ENCODE assay signal across 8 cellular contexts in genomic region chr7:38335490-38336135, GRCh38.
DNase-seq lines count a peak whose midpoint lies in the region; ATAC-seq and TF ChIP-seq lines count a peak whose summit lies in the region.

No MANE protein-coding gene starts in this region.

- H3K4me2 ChIP-seq in GM23338: peak overlapping the region; percentile 60; the same call in 1 of the 2 replicates
- H3K4me2 ChIP-seq in Karpas-422 (ENCODE audit: low read depth, low read length, poor library complexity, severe bottlenecking): peak overlapping the region; percentile 20

- H2AFZ ChIP-seq in GM23338 (peak overlapping the region; percentile 94), Karpas-422 (ENCODE audit: low read length) (peak overlapping the region; percentile 98)

- H3K36me3 ChIP-seq in GM23338 (ENCODE audit: insufficient read depth) (no peaks in the 10 kb centered on the region), Karpas-422 (ENCODE audit: insufficient read depth, low read length) (no peaks in the 10 kb centered on the region), heart left ventricle (no peaks in the 10 kb centered on the region), psoas muscle (ENCODE audit: insufficient read depth in 1 of 2, low read depth in 1 of 2) (no peaks in the 10 kb centered on the region)

- no peaks in the 10 kb centered on the region for H3K9me3 Mint-ChIP-seq in GM23338
- no peaks in the 10 kb centered on the region for H3K9me3 Mint-ChIP-seq in activated naive CD4-positive, alpha-beta T cell treated with anti-CD3 and anti-CD28 coated beads, Interleukin-2, amount 50 U/mL, for 72 hours

- no peak for TF ChIP-seq POLR2A in heart left ventricle (IDR thresholded peaks at IDR 0.05)

- intact Hi-C loops in heart left ventricle (cut with DNase I): no loop called here
- intact Hi-C loops in psoas muscle (cut with DNase I): no loop called here

- H3K9me3 ChIP-seq in Karpas-422 (ENCODE audit: low read length) (no peaks in the 10 kb centered on the region), heart left ventricle (no peaks in the 10 kb centered on the region), psoas muscle (no peaks in the 10 kb centered on the region)

- H3K9ac ChIP-seq in Karpas-422 (ENCODE audit: low read length): peak overlapping the region; percentile 18; the same call in 1 of the 2 replicates

- no peaks in the 10 kb centered on the region for H3K27me3 Mint-ChIP-seq in GM23338 (ENCODE audit: insufficient read depth, low read depth, poor library complexity)

- H3K9me2 ChIP-seq in GM23338 (ENCODE audit: insufficient read depth) (no peaks in the 10 kb centered on the region), Karpas-422 (replicated peaks; ENCODE audit: insufficient read depth, low read length) (no peaks in the 10 kb centered on the region)

- no peaks in the 10 kb centered on the region for H3K79me2 ChIP-seq in GM23338 (replicated peaks; ENCODE audit: insufficient read depth)
- H3K79me2 ChIP-seq in Karpas-422 (ENCODE audit: low read length): no peaks in the 10 kb centered on the region

- DNase-seq in GM10248 (ENCODE audit: extremely low spot score) (peak; percentile 84), GM23338 (ENCODE audit: low spot score) (peak; percentile 96), Karpas-422 (peak; percentile 94), heart left ventricle (peak; percentile 82 to 91 (median 89)), psoas muscle (peak; percentile 81 to 85), cerebellum (ENCODE audit: low spot score) (no peak)
- DNase-seq in activated naive CD4-positive, alpha-beta T cell treated with anti-CD3 and anti-CD28 coated beads, Interleukin-2, amount 50 U/mL, for 72 hours (ENCODE audit: low spot score in 2 of 2): peak; percentile 76 to 84

- H3K27me3 ChIP-seq in GM23338 (ENCODE audit: insufficient read depth) (no peaks in the 10 kb centered on the region), Karpas-422 (ENCODE audit: low read length) (no peaks in the 10 kb centered on the region), heart left ventricle (no peaks in the 10 kb centered on the region), psoas muscle (ENCODE audit: insufficient read depth in 3 of 3, low read length in 2 of 3) (no peaks in the 10 kb centered on the region)

- peaks cover 32% of the 10 kb centered on the region for H3K4me1 Mint-ChIP-seq in GM23338

- 51 to 60% (median 53%) methylated on average over 6 to 7 of the region's 7 CpGs for WGBS in heart left ventricle, 4 donors
- WGBS in psoas muscle, 3 donors: 51 to 58% (median 55%) methylated on average over 6 to 7 of the region's 7 CpGs

- H3K4me1 ChIP-seq in GM23338 (ENCODE audit: insufficient read depth): peaks cover 10% of the 10 kb centered on the region
- peaks cover 7% of the 10 kb centered on the region for H3K4me1 ChIP-seq in Karpas-422 (ENCODE audit: low read length)
- peaks cover 0 to 29% (median 4%) of the 10 kb centered on the region in 12 donors for H3K4me1 ChIP-seq in heart left ventricle
- H3K4me1 ChIP-seq in psoas muscle: no peaks in the 10 kb centered on the region

- no peak overlapping the region; the same call in 2 of the 3 replicates for H3K4me3 Mint-ChIP-seq in GM23338

- H4K20me1 ChIP-seq in GM23338 (replicated peaks; ENCODE audit: insufficient read depth) (no peaks in the 10 kb centered on the region), Karpas-422 (ENCODE audit: insufficient read depth, low read depth, low read length) (no peaks in the 10 kb centered on the region)

- ATAC-seq in GM23338 (peak; percentile 87), SK-N-SH treated with all-trans-retinoic acid at 6 μM for 48 hours (peak; percentile 99), heart left ventricle (peak; percentile 91 to 96 (median 94)), psoas muscle (peak; percentile 37 to 75 (median 72))
- ATAC-seq in activated naive CD4-positive, alpha-beta T cell treated with anti-CD3 and anti-CD28 coated beads, Interleukin-2, amount 50 U/mL, for 72 hours: peak; percentile 96 to 97

- POLR2A ChIA-PET in GM10248 (lab: Yijun Ruan, JAX): no interaction called here

- H3K36me3 Mint-ChIP-seq in GM23338 (ENCODE audit: low read depth): no peaks in the 10 kb centered on the region
- H3K36me3 Mint-ChIP-seq in activated naive CD4-positive, alpha-beta T cell treated with anti-CD3 and anti-CD28 coated beads, Interleukin-2, amount 50 U/mL, for 72 hours: no peaks in the 10 kb centered on the region

- CTCF ChIA-PET in GM10248 (lab: Yijun Ruan, JAX): interaction anchor here (0.6 to 5.7 kb wide), 54 partner anchors 9 to 434 kb away, joined by 3 to 81 read pairs (median 5); partner anchors contain the start of genes SFRP4 and STARD3NL

- H3F3A ChIP-seq in GM23338 (replicated peaks; ENCODE audit: low read depth): no peaks in the 10 kb centered on the region

- 0 out of 2 replicates have a peak overlapping the region, but pooled peaks have one; percentile 72 for H3K27ac ChIP-seq in GM23338 (ENCODE audit: low read depth)
- H3K27ac ChIP-seq in Karpas-422 (ENCODE audit: low read length): no peak overlapping the region
- H3K27ac ChIP-seq in heart left ventricle: peak overlapping the region in 9 of 12 donors; percentile 6 to 90 (median 33)
- no peak overlapping the region for H3K27ac ChIP-seq in psoas muscle

- TF ChIP-seq CTCF in GM10248 (IDR thresholded peaks at IDR 0.05; ENCODE audit: control extremely low read depth, extremely low read depth, low read depth, missing control alignments): peak; percentile 100
- TF ChIP-seq CTCF in GM23338 (conservative IDR thresholded peaks at IDR 0.05; ENCODE audit: low read depth in 2 of 2): peak; percentile 89 to 100
- peak; percentile 77 to 98 (median 88) for TF ChIP-seq CTCF in heart left ventricle (IDR thresholded peaks at IDR 0.05)
- peak; percentile 56 for TF ChIP-seq CTCF in psoas muscle (IDR thresholded peaks at IDR 0.05)

- H3K27ac Mint-ChIP-seq in GM23338: peak overlapping the region; percentile 69
- peak overlapping the region; percentile 82 to 87 for H3K27ac Mint-ChIP-seq in activated naive CD4-positive, alpha-beta T cell treated with anti-CD3 and anti-CD28 coated beads, Interleukin-2, amount 50 U/mL, for 72 hours

- H3K4me3 ChIP-seq in GM23338 (no peak overlapping the region), Karpas-422 (ENCODE audit: low read length) (peak overlapping the region; percentile 5; the same call in 1 of the 2 replicates), heart left ventricle (peak overlapping the region in 3 of 12 donors; percentile 11 to 48 (median 29)), psoas muscle (no peak overlapping the region)

TF ChIP-seq in SK-N-SH treated with all-trans-retinoic acid at 6 μM for 48 hours, 23 proteins besides CTCF, POLR2A, EP300 and RAD21:
- TF ChIP-seq ZFP3 (CRISPR knock-in tag; IDR thresholded peaks at IDR 0.05): peak; percentile 72; the same call in 1 of the 2 replicates
- TF ChIP-seq ARNTL (CRISPR knock-in tag; IDR thresholded peaks at IDR 0.05; ENCODE audit: borderline replicate concordance, low read depth): no peak
- TF ChIP-seq ZNF565 (CRISPR knock-in tag; conservative IDR thresholded peaks at IDR 0.05; ENCODE audit: low read depth): no peak
- no peak for TF ChIP-seq ESRRG (CRISPR knock-in tag; IDR thresholded peaks at IDR 0.05)
- TF ChIP-seq TOX (CRISPR knock-in tag; IDR thresholded peaks at IDR 0.05; ENCODE audit: borderline replicate concordance): no peak
- peak; percentile 74; the same call in 1 of the 2 replicates for TF ChIP-seq GLIS3 (CRISPR knock-in tag; IDR thresholded peaks at IDR 0.05)
- no peak for TF ChIP-seq SNAI2 (CRISPR knock-in tag; IDR thresholded peaks at IDR 0.05)
- TF ChIP-seq ZNF70 (CRISPR knock-in tag; IDR thresholded peaks at IDR 0.05): no peak
- TF ChIP-seq ZC3H10 (CRISPR knock-in tag; IDR thresholded peaks at IDR 0.05): no peak
- TF ChIP-seq PATZ1 (CRISPR knock-in tag; IDR thresholded peaks at IDR 0.05; ENCODE audit: borderline replicate concordance): no peak

Comparison
In these comparisons a context has a peak if more than half of its experiments do, and no peak if none do; other contexts are left out.
1. H3K27ac ChIP-seq: peak in GM23338 (single experiment) and heart left ventricle (9 of 12); none in Karpas-422 (single experiment) and psoas muscle (single experiment).
2. Peak in every context shown above with its lines, with median percentiles within 50 percentile points of each other: CTCF ChIP-seq and ATAC-seq.